32 cellular contexts compared by ENCODE assay signal in the genomic region with DNA sequence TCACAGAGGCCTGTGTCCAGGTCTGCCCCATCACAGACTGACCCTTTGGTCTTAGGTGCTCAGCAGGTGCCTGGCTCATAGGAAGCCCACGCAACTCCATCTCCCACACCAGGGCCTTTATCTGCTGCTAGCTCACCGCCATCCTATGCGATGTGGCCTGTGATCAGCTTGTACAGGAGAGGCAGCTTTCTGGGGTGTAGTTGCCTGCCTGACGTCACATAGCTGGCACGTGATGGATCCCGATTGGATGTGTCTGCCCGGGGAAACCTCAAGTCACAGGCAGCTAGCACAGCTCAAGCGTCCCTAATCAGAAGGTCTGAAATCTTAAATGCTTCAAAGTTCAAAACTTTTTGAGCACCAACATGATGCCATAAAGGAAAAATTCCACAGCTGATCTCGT. TPM values are rescaled to one million over a fixed set of nuclear protein-coding genes. Genes with fewer than 3 reads are reported as not detected.
DNase-seq lines count a peak whose midpoint lies in the region; FAIRE-seq and TF ChIP-seq lines count a peak whose summit lies in the region.
"Had no signal": no experiment of that assay in that cellular context is flagged by ENCODE, and none has a peak within 500 bp of the region (broad histone marks: within the 10 kb centered on the region; RNA-seq: fewer than 3 reads in every experiment).

No MANE protein-coding gene starts in this region.

- H2BK120ac ChIP-seq in H1 (replicated peaks; ENCODE audit: low read depth, low read length): no peak overlapping the region

- no peak overlapping the region for H3K9ac ChIP-seq in H1 (replicated peaks in 1 of 4; ENCODE audit: extremely low read depth in 1 of 4, low read depth in 3 of 4, low read length in 3 of 4)
- H3K9ac ChIP-seq: BLaER1 had no signal

- peaks cover 0 to 2% of the 10 kb centered on the region in 2 experiments for H4K20me1 ChIP-seq in H1 (replicated peaks in 1 of 2; ENCODE audit: control insufficient read depth in 1 of 2, insufficient read depth in 2 of 2, low read length in 2 of 2)
- H4K20me1 ChIP-seq: BLaER1 had no signal

- no peak overlapping the region for H2BK12ac ChIP-seq in H1 (ENCODE audit: low read depth, low read length)

- no peak overlapping the region for H4K5ac ChIP-seq in H1 (ENCODE audit: insufficient read length, low read depth, low read length)

- H2AFZ ChIP-seq in H1 (ENCODE audit: low read length): no peak overlapping the region

- 0 out of 2 replicates have a peak overlapping the region, but pooled peaks have one; percentile 72 for H2BK20ac ChIP-seq in H1 (ENCODE audit: low read length)

- peaks cover 9% of the 10 kb centered on the region for H3K27me3 Mint-ChIP-seq in brain
- H3K27me3 Mint-ChIP-seq: CD4-positive, CD25-positive, alpha-beta regulatory T cell had no signal

- no peak for TF ChIP-seq RAD21 in H1 (IDR thresholded peaks at IDR 0.05 in 1 of 2, conservative IDR thresholded peaks at IDR 0.05 in 1 of 2; ENCODE audit: low read depth in 2 of 2, low read length in 2 of 2)

- peaks cover 0 to 11% (median 0%) of the 10 kb centered on the region in 5 experiments for H3K9me3 Mint-ChIP-seq in brain
- H3K9me3 Mint-ChIP-seq: CD4-positive, alpha-beta memory T cell; CD4-positive, CD25-positive, alpha-beta regulatory T cell; CD8-positive, alpha-beta memory T cell had no signal

- no peak overlapping the region for H3K4me3 Mint-ChIP-seq in brain
- H3K4me3 Mint-ChIP-seq: CD14-positive monocyte; CD4-positive, alpha-beta memory T cell; CD4-positive, CD25-positive, alpha-beta regulatory T cell; CD8-positive, alpha-beta memory T cell had no signal

- peak; percentile 28 for DNase-seq in Ammon's horn (ENCODE audit: low spot score)
- DNase-seq in H1 (ENCODE audit: low read depth in 1 of 2, low spot score in 2 of 2): no peak
- DNase-seq in posterior cingulate gyrus: peak in 7 of 10 donors; percentile 27 to 93 (median 60)
- DNase-seq in iPS-NIHi11 (ENCODE audit: low spot score): no peak
- no peak for DNase-seq in NCI-H526 (lab: John Stamatoyannopoulos, UW)
- no peak for DNase-seq in spleen
- DNase-seq in prostate gland (ENCODE audit: low spot score): no peak
- DNase-seq: AML-193; BE2C; C1 segment of cervical spinal cord; CD4-positive, alpha-beta memory T cell; CD4-positive, CD25-positive, alpha-beta regulatory T cell; CD8-positive, alpha-beta memory T cell; COR-L47; DMS 273 treated with DMSO at 0.1 percent for 48 hours; DMS153; DMS53; DMS79; DND-41; EL; GDM1 had no signal

- CTCF ChIA-PET in H1 (lab: Charles Lee; ENCODE audit: partially characterized antibody): no interaction called here

- H3K79me2 ChIP-seq in H1 (ENCODE audit: control insufficient read depth in 1 of 2, insufficient read depth in 2 of 2, low read length in 2 of 2): peaks cover 4 to 5% of the 10 kb centered on the region in 2 experiments; a peak in 3 of 4 replicates

- H3K18ac ChIP-seq in H1 (ENCODE audit: extremely low read depth, low read length): no peak overlapping the region

- H3K14ac ChIP-seq in H1 (ENCODE audit: insufficient read length): no peak overlapping the region

- H3K27me3 ChIP-seq in H1 (replicated peaks in 1 of 4; ENCODE audit: control insufficient read depth in 3 of 4, extremely low read depth in 1 of 4, insufficient read depth in 3 of 4, low read length in 3 of 4) (no peaks in the 10 kb centered on the region), spleen (replicated peaks in 1 of 7) (peaks cover 0 to 5% (median 0%) of the 10 kb centered on the region in 7 donors), prostate gland (replicated peaks; ENCODE audit: insufficient read depth) (no peaks in the 10 kb centered on the region)
- H3K27me3 ChIP-seq: BE2C, BLaER1 had no signal

- no peaks in the 10 kb centered on the region for H3K9me3 ChIP-seq in H1 (ENCODE audit: insufficient read depth in 2 of 2, low read depth in 1 of 2, low read length in 1 of 2)
- no peaks in the 10 kb centered on the region for H3K9me3 ChIP-seq in spleen
- H3K9me3 ChIP-seq in prostate gland: no peaks in the 10 kb centered on the region
- H3K9me3 ChIP-seq: A549, BE2C had no signal

- no peak overlapping the region for H4K91ac ChIP-seq in H1 (replicated peaks; ENCODE audit: insufficient read length, low read length)

- peak overlapping the region in 3 of 5 experiments; percentile 70 to 99 (median 77) for H3K27ac Mint-ChIP-seq in brain
- H3K27ac Mint-ChIP-seq: CD14-positive monocyte; CD4-positive, alpha-beta memory T cell; CD4-positive, CD25-positive, alpha-beta regulatory T cell had no signal

- no peaks in the 10 kb centered on the region; the same call in 1 of the 2 replicates for H3K79me1 ChIP-seq in H1 (ENCODE audit: low read depth, low read length)

- H3K36me3 Mint-ChIP-seq in brain: peaks cover 22% of the 10 kb centered on the region
- H3K36me3 Mint-ChIP-seq: CD14-positive monocyte; CD4-positive, alpha-beta memory T cell; CD4-positive, CD25-positive, alpha-beta regulatory T cell; CD8-positive, alpha-beta memory T cell had no signal

- H3K4me1 Mint-ChIP-seq in brain: peaks cover 82% of the 10 kb centered on the region
- H3K4me1 Mint-ChIP-seq: CD14-positive monocyte; CD4-positive, alpha-beta memory T cell; CD4-positive, CD25-positive, alpha-beta regulatory T cell; CD8-positive, alpha-beta memory T cell had no signal

- H2AK5ac ChIP-seq in H1 (ENCODE audit: low read depth, low read length): no peak overlapping the region

- no peak overlapping the region for H3K4ac ChIP-seq in H1 (replicated peaks; ENCODE audit: insufficient read length, low read depth, low read length)

- H3K4me2 ChIP-seq in H1 (ENCODE audit: insufficient read depth in 1 of 2, low read depth in 2 of 2, low read length in 2 of 2): no peak overlapping the region
- H3K4me2 ChIP-seq: A549, BLaER1 had no signal

- no peak for FAIRE-seq in H1 (lab: Jason Lieb, UNC)
- FAIRE-seq: A549, GM12878, GM12892, GM18507 had no signal

- H3K27ac ChIP-seq in H1 (ENCODE audit: low read depth, low read length) (no peak overlapping the region), spleen (no peak overlapping the region), prostate gland (no peak overlapping the region)
- H3K27ac ChIP-seq: 22Rv1, A549, BLaER1 had no signal

- H3K23ac ChIP-seq in H1 (ENCODE audit: insufficient read length): no peak overlapping the region

- H3K36me3 ChIP-seq in H1 (ENCODE audit: control insufficient read depth in 2 of 4, insufficient read depth in 4 of 4, low read length in 3 of 4) (no peaks in the 10 kb centered on the region), spleen (no peaks in the 10 kb centered on the region), prostate gland (no peaks in the 10 kb centered on the region)
- H3K36me3 ChIP-seq: BE2C, BLaER1 had no signal

- POLR2A ChIA-PET in H1 (lab: Charles Lee; ENCODE audit: partially characterized antibody): no interaction called here

- H2BK15ac ChIP-seq in H1 (ENCODE audit: low read length): no peak overlapping the region

- intact Hi-C loops in posterior cingulate gyrus (cut with DNase I): no loop called here
- intact Hi-C loops in spleen (cut with DNase I; ENCODE audit: low total_unique reads): no loop called here
- intact Hi-C loops in prostate gland (cut with DNase I): no loop called here

- H3K4me3 ChIP-seq in H1 (ENCODE audit: extremely low read depth in 1 of 4, insufficient read depth in 2 of 4, low read depth in 3 of 4, low read length in 4 of 4) (no peak overlapping the region), spleen (no peak overlapping the region), prostate gland (no peak overlapping the region)
- H3K4me3 ChIP-seq: A549, BLaER1, GM12878 had no signal

- peaks cover 6% of the 10 kb centered on the region for H3K23me2 ChIP-seq in H1 (ENCODE audit: low read depth, low read length)

- no peak overlapping the region for H4K8ac ChIP-seq in H1 (ENCODE audit: extremely low read depth, insufficient read depth, low read length)

- TF ChIP-seq EP300 in H1 (IDR thresholded peaks at IDR 0.05; ENCODE audit: borderline replicate concordance in 1 of 2, low read depth in 2 of 2, low read length in 2 of 2): no peak

- no peak overlapping the region for H2BK5ac ChIP-seq in H1 (ENCODE audit: low read depth, low read length)

- WGBS in H1 (ENCODE audit: extremely low coverage in 1 of 2, insufficient coverage in 1 of 2, insufficient read length in 1 of 2, insufficient replicate concordance in 2 of 2, low coverage in 1 of 2, low lambda C conversion rate in 2 of 2, missing lambda C conversion rate in 1 of 2), 2 experiments: 91% methylated on average over 9 of the region's 9 CpGs; no CpG with 5 or more reads in 1 of the 2 experiments
- WGBS in spleen, 5 donors: 90 to 100% (median 93%) methylated on average over 1 to 9 of the region's 9 CpGs
- 97% methylated on average over 6 of the region's 9 CpGs for WGBS in prostate gland

- TF ChIP-seq POLR2A in H1 (IDR thresholded peaks at IDR 0.05; ENCODE audit: control extremely low read depth in 1 of 2, low read depth in 2 of 2, low read length in 2 of 2): no peak
- no peak for TF ChIP-seq POLR2A in spleen (IDR thresholded peaks at IDR 0.05)
- TF ChIP-seq POLR2A in prostate gland (IDR thresholded peaks at IDR 0.05): no peak

- no peak for TF ChIP-seq CTCF in brain (conservative IDR thresholded peaks at IDR 0.05)
- no peak for TF ChIP-seq CTCF in H1 (IDR thresholded peaks at IDR 0.05; ENCODE audit: control extremely low read depth in 1 of 3, insufficient read depth in 1 of 3, low read depth in 1 of 3, low read length in 3 of 3)
- TF ChIP-seq CTCF in spleen (IDR thresholded peaks at IDR 0.05 in 8 of 11, conservative IDR thresholded peaks at IDR 0.05 in 3 of 11): no peak
- TF ChIP-seq CTCF in prostate gland (IDR thresholded peaks at IDR 0.05): no peak

- no peak overlapping the region for H3K56ac ChIP-seq in H1 (replicated peaks; ENCODE audit: insufficient read length, low read depth, low read length)

- H3K4me1 ChIP-seq in H1 (replicated peaks in 1 of 4; ENCODE audit: control insufficient read depth in 3 of 4, insufficient read depth in 4 of 4, low read length in 3 of 4) (peaks cover 8 to 21% (median 15%) of the 10 kb centered on the region in 4 experiments), spleen (no peaks in the 10 kb centered on the region), prostate gland (replicated peaks) (no peaks in the 10 kb centered on the region)
- H3K4me1 ChIP-seq: A549, BE2C, BLaER1 had no signal

TF ChIP-seq in H1, 55 proteins besides CTCF, POLR2A, EP300 and RAD21 (continues in another document):
- TF ChIP-seq POU5F1 (IDR thresholded peaks at IDR 0.05; ENCODE audit: low read depth, low read length): no peak

RNA-seq across cellular contexts. Expression of a gene that starts 41.2 kb away (rescaled TPM):
- polyA plus RNA-seq in brain (ENCODE audit: insufficient read depth, low read depth, low replicate concordance) (not detected), H1 (2011; rRNA removed) (0.26 and 0.27 TPM in 2 replicates), spleen (not detected)
- 0.50 TPM in 1 of 2 replicates, not detected in the other for total RNA-seq in H1 (2021; fragmentation: NEBNext Ultra II Directional; extraction: Animal tissue kit (Norgen Biotek cat#: 25700))
- 0.28 TPM for polyA plus RNA-seq in H1 (2011; cell fraction: cytosol; rRNA removed)
- 0.54 TPM for polyA plus RNA-seq in H1 (2011; cell fraction: nucleus; rRNA removed)
- polyA plus RNA-seq in H1 (2012, experiment 1 of 2): 0.19 to 0.46 TPM (median 0.38 TPM) in 4 replicates
- 0.20 TPM for polyA plus RNA-seq in H1 (2012, experiment 2 of 2)
- 0.22 TPM for polyA plus RNA-seq in H1 (2013, experiment 1 of 2)
- 0.29 TPM for polyA plus RNA-seq in H1 (2013, experiment 2 of 2)
- 1.3 and 1.8 TPM in 2 replicates for polyA minus RNA-seq in H1 (2011; rRNA and poly(A)+ RNA removed)
- not detected for polyA minus RNA-seq in H1 (2011; cell fraction: cytosol; rRNA and poly(A)+ RNA removed)
- polyA minus RNA-seq in H1 (2011; cell fraction: nucleus; rRNA and poly(A)+ RNA removed): 1.8 TPM
- total RNA-seq in spleen (not detected), prostate gland (under 1 TPM in 1 of 2 donors, not detected in 1; 0.36 TPM)
- total RNA-seq: A172; CD4-positive, alpha-beta memory T cell; CD4-positive, CD25-positive, alpha-beta regulatory T cell; CD8-positive, alpha-beta memory T cell; Daoy; G401; GM12878 had no signal
- polyA plus RNA-seq: A549; CD14-positive monocyte; CD4-positive, alpha-beta memory T cell; CD4-positive, CD25-positive, alpha-beta regulatory T cell; CD8-positive, alpha-beta memory T cell; GM12878 had no signal

Comparison
In these comparisons a context has a peak if more than half of its experiments do, and no peak if none do; other contexts are left out.
1. DNase-seq: peak in Ammon's horn (single experiment) and posterior cingulate gyrus (7 of 10); none in H1 (0 of 2), iPS-NIHi11 (single experiment), NCI-H526 (0 of 2), spleen (single experiment) and prostate gland (single experiment).